ENCODE assay signal across 1 cellular context in the genomic region with DNA sequence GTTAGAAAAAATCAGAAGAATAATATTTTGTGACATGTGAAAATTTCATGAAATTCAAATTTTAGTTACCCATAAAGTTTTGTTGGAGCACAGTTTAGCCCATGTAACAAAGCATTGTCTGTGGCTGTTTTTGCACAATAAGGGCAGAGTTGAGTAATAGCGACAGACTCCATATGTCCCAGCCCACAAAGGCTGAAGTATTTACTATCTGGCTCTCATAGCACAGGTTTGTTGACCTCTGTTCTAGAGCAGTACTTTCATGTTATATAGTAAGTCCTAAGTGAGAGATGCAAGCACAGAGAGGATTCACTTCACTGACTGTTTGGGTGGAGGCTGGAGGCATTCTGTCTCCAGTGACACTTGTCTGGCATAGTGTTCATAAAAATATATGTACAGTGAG.
TF ChIP-seq lines count a peak whose summit lies in the region.

No MANE protein-coding gene starts in this region.

TF ChIP-seq in HepG2, 621 proteins besides CTCF, POLR2A, EP300 and RAD21 (continued from another document and continues in another):
- TF ChIP-seq, protein P1, sequence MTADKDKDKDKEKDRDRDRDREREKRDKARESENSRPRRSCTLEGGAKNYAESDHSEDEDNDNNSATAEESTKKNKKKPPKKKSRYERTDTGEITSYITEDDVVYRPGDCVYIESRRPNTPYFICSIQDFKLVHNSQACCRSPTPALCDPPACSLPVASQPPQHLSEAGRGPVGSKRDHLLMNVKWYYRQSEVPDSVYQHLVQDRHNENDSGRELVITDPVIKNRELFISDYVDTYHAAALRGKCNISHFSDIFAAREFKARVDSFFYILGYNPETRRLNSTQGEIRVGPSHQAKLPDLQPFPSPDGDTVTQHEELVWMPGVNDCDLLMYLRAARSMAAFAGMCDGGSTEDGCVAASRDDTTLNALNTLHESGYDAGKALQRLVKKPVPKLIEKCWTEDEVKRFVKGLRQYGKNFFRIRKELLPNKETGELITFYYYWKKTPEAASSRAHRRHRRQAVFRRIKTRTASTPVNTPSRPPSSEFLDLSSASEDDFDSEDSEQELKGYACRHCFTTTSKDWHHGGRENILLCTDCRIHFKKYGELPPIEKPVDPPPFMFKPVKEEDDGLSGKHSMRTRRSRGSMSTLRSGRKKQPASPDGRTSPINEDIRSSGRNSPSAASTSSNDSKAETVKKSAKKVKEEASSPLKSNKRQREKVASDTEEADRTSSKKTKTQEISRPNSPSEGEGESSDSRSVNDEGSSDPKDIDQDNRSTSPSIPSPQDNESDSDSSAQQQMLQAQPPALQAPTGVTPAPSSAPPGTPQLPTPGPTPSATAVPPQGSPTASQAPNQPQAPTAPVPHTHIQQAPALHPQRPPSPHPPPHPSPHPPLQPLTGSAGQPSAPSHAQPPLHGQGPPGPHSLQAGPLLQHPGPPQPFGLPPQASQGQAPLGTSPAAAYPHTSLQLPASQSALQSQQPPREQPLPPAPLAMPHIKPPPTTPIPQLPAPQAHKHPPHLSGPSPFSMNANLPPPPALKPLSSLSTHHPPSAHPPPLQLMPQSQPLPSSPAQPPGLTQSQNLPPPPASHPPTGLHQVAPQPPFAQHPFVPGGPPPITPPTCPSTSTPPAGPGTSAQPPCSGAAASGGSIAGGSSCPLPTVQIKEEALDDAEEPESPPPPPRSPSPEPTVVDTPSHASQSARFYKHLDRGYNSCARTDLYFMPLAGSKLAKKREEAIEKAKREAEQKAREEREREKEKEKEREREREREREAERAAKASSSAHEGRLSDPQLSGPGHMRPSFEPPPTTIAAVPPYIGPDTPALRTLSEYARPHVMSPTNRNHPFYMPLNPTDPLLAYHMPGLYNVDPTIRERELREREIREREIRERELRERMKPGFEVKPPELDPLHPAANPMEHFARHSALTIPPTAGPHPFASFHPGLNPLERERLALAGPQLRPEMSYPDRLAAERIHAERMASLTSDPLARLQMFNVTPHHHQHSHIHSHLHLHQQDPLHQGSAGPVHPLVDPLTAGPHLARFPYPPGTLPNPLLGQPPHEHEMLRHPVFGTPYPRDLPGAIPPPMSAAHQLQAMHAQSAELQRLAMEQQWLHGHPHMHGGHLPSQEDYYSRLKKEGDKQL (CRISPR knock-in tag; IDR thresholded peaks at IDR 0.05; ENCODE audit: low read depth): peak; percentile 80
- TF ChIP-seq, protein P2, sequence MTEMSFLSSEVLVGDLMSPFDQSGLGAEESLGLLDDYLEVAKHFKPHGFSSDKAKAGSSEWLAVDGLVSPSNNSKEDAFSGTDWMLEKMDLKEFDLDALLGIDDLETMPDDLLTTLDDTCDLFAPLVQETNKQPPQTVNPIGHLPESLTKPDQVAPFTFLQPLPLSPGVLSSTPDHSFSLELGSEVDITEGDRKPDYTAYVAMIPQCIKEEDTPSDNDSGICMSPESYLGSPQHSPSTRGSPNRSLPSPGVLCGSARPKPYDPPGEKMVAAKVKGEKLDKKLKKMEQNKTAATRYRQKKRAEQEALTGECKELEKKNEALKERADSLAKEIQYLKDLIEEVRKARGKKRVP (CRISPR knock-in tag; IDR thresholded peaks at IDR 0.05): peak in 1 of 2 experiments; percentile 39; a peak in 1 of 4 replicates
- TF ChIP-seq RBM22 (optimal IDR thresholded peaks at IDR 0.05; ENCODE audit: low read length) (peak; percentile 28), ZNF367 (CRISPR knock-in tag; IDR thresholded peaks at IDR 0.05; ENCODE audit: borderline replicate concordance) (no peak), NR2F1 (CRISPR knock-in tag; IDR thresholded peaks at IDR 0.05) (peak; percentile 43 to 61; a peak in 2 of 4 replicates), ZNF703 (CRISPR knock-in tag; IDR thresholded peaks at IDR 0.05; ENCODE audit: borderline replicate concordance) (no peak), SIX1 (CRISPR knock-in tag; IDR thresholded peaks at IDR 0.05; ENCODE audit: borderline replicate concordance) (peak; percentile 18; the same call in 1 of the 2 replicates), FOXP1 (IDR thresholded peaks at IDR 0.05) (peak; percentile 82), FOXP1 (CRISPR knock-in tag; IDR thresholded peaks at IDR 0.05) (peak; percentile 90), CENPX (CRISPR knock-in tag; IDR thresholded peaks at IDR 0.05) (no peak), GZF1 (CRISPR knock-in tag; IDR thresholded peaks at IDR 0.05) (no peak), PHB2 (IDR thresholded peaks at IDR 0.05; ENCODE audit: partially characterized antibody) (no peak), TCF7 (IDR thresholded peaks at IDR 0.05; ENCODE audit: low read depth) (peak; percentile 90), ZNF7 (CRISPR knock-in tag; IDR thresholded peaks at IDR 0.05) (0 out of 2 replicates have a peak, but pooled peaks have one; percentile 33), JUNB (CRISPR knock-in tag; IDR thresholded peaks at IDR 0.05; ENCODE audit: borderline replicate concordance) (no peak), KMT2B (CRISPR knock-in tag; IDR thresholded peaks at IDR 0.05) (peak; percentile 75), ZFP1 (CRISPR knock-in tag; IDR thresholded peaks at IDR 0.05) (peak; percentile 55; the same call in 1 of the 2 replicates), CEBPB (IDR thresholded peaks at IDR 0.05; ENCODE audit: borderline replicate concordance, low read depth, low read length) (peak; percentile 99), U2AF1 (optimal IDR thresholded peaks at IDR 0.05; ENCODE audit: low read depth, low read length) (no peak), SKIL (CRISPR knock-in tag; IDR thresholded peaks at IDR 0.05; ENCODE audit: borderline replicate concordance) (peak; percentile 54; the same call in 1 of the 2 replicates), FOSL2 (CRISPR knock-in tag; IDR thresholded peaks at IDR 0.05) (peak; percentile 80), REPIN1 (CRISPR knock-in tag; IDR thresholded peaks at IDR 0.05; ENCODE audit: borderline replicate concordance, low read depth) (no peak), DPF2 (CRISPR knock-in tag; IDR thresholded peaks at IDR 0.05; ENCODE audit: borderline replicate concordance, low read depth) (peak; percentile 77), ZNF883 (CRISPR knock-in tag; IDR thresholded peaks at IDR 0.05; ENCODE audit: not compliant biosample characterization) (no peak), KAT8 (CRISPR knock-in tag; IDR thresholded peaks at IDR 0.05) (peak; percentile 71), ZNF792 (CRISPR knock-in tag; IDR thresholded peaks at IDR 0.05) (peak; percentile 75; the same call in 1 of the 2 replicates), ATM (IDR thresholded peaks at IDR 0.05; ENCODE audit: borderline replicate concordance) (no peak; the same call in 1 of the 2 replicates), MED1 (CRISPR knock-in tag; IDR thresholded peaks at IDR 0.05) (peak; percentile 85), ZNF841 (CRISPR knock-in tag; IDR thresholded peaks at IDR 0.05; ENCODE audit: borderline replicate concordance) (no peak), FOXK2 (IDR thresholded peaks at IDR 0.05) (0 out of 2 replicates have a peak, but pooled peaks have one; percentile 15), THAP9 (CRISPR knock-in tag; IDR thresholded peaks at IDR 0.05; ENCODE audit: borderline replicate concordance) (no peak)
- TF ChIP-seq, protein P3, sequence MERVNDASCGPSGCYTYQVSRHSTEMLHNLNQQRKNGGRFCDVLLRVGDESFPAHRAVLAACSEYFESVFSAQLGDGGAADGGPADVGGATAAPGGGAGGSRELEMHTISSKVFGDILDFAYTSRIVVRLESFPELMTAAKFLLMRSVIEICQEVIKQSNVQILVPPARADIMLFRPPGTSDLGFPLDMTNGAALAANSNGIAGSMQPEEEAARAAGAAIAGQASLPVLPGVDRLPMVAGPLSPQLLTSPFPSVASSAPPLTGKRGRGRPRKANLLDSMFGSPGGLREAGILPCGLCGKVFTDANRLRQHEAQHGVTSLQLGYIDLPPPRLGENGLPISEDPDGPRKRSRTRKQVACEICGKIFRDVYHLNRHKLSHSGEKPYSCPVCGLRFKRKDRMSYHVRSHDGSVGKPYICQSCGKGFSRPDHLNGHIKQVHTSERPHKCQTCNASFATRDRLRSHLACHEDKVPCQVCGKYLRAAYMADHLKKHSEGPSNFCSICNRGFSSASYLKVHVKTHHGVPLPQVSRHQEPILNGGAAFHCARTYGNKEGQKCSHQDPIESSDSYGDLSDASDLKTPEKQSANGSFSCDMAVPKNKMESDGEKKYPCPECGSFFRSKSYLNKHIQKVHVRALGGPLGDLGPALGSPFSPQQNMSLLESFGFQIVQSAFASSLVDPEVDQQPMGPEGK (CRISPR knock-in tag; IDR thresholded peaks at IDR 0.05): peak; percentile 75
- TF ChIP-seq, protein P4, sequence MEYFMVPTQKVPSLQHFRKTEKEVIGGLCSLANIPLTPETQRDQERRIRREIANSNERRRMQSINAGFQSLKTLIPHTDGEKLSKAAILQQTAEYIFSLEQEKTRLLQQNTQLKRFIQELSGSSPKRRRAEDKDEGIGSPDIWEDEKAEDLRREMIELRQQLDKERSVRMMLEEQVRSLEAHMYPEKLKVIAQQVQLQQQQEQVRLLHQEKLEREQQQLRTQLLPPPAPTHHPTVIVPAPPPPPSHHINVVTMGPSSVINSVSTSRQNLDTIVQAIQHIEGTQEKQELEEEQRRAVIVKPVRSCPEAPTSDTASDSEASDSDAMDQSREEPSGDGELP (IDR thresholded peaks at IDR 0.05; ENCODE audit: borderline replicate concordance, low read depth): peak; percentile 71; the same call in 1 of the 2 replicates
- TF ChIP-seq, protein P5, sequence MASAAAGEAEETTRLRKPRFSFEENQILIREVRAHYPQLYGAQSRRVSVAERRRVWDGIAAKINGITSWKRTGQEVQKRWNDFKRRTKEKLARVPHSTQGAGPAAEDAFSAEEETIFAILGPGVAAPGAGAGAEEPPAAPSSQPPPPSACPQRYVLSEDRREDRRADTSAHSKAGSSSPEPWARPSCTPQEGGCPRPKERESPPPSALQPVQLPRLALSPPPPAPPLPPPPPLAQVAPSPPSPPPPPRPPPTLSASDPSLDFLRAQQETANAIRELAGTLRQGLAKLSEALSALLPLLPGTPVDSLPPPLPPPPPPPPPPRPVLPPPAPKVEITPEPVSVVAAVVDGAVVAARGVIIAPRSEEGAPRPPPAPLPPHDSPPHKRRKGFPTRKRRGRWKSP (CRISPR knock-in tag; IDR thresholded peaks at IDR 0.05): no peak
- TF ChIP-seq, protein P6, sequence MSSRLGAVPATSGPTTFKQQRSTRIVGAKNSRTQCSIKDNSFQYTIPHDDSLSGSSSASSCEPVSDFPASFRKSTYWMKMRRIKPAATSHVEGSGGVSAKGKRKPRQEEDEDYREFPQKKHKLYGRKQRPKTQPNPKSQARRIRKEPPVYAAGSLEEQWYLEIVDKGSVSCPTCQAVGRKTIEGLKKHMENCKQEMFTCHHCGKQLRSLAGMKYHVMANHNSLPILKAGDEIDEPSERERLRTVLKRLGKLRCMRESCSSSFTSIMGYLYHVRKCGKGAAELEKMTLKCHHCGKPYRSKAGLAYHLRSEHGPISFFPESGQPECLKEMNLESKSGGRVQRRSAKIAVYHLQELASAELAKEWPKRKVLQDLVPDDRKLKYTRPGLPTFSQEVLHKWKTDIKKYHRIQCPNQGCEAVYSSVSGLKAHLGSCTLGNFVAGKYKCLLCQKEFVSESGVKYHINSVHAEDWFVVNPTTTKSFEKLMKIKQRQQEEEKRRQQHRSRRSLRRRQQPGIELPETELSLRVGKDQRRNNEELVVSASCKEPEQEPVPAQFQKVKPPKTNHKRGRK (CRISPR knock-in tag; IDR thresholded peaks at IDR 0.05): no peak
- TF ChIP-seq, protein P7, sequence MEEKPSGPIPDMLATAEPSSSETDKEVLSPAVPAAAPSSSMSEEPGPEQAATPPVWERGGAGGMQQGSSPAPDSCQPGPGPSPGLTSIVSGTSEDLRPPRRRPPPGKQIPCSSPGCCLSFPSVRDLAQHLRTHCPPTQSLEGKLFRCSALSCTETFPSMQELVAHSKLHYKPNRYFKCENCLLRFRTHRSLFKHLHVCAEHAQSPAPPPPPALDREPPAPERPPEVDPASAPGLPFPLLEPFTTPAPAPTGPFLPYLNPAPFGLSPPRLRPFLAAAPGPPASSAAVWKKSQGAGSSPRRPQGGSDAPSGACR (CRISPR knock-in tag; IDR thresholded peaks at IDR 0.05): 0 out of 2 replicates have a peak, but pooled peaks have one; percentile 46
- TF ChIP-seq, protein P8, sequence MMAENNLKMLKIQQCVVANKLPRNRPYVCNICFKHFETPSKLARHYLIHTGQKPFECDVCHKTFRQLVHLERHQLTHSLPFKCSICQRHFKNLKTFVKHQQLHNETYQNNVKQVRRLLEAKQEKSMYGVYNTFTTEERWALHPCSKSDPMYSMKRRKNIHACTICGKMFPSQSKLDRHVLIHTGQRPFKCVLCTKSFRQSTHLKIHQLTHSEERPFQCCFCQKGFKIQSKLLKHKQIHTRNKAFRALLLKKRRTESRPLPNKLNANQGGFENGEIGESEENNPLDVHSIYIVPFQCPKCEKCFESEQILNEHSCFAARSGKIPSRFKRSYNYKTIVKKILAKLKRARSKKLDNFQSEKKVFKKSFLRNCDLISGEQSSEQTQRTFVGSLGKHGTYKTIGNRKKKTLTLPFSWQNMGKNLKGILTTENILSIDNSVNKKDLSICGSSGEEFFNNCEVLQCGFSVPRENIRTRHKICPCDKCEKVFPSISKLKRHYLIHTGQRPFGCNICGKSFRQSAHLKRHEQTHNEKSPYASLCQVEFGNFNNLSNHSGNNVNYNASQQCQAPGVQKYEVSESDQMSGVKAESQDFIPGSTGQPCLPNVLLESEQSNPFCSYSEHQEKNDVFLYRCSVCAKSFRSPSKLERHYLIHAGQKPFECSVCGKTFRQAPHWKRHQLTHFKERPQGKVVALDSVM (CRISPR knock-in tag; IDR thresholded peaks at IDR 0.05): peak; percentile 78
